In the genomic region with DNA sequence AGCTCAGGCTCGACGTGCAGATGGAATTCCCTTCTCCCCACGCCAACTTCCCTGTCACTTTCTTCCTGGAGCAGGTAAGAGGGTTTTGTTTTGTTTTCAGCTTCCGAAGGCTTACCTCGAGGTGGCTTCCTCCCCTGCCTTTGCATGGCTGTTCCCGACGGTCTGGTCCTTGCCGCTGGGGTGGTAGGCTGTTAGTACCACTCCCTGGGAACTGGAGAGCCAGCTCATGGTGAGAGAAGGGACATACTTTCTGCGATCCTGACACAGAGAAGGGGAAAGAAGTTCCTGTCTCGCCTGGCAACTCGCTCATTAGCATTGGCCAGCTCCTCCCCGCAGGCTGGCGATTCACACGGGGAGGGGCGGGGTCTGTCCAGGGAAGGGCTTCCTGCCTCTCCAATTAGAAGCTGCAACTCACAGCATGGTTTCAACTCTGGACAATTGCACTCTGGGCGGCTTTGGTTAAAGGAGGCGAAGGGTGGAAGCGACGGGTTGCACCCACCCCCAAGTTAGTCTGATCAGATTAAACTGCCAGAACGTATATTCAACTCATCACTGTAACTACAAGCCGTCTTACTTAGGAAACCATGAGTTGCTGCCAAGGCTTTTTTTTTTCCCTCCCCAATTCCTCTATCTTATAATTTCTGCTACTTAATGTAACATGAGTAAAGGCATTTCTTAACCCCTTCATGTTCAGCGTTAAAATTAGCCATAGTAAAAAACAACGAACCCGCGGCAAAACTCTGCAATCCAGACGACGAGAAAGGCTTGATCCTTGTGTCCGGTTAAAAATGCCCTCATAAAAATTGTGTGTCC, we compare ENCODE assay signal across 8 cellular contexts. TPM values are rescaled to one million over a fixed set of nuclear protein-coding genes. Genes with fewer than 3 reads are reported as not detected.
DNase-seq lines count a peak whose midpoint lies in the region; ATAC-seq, FAIRE-seq and TF ChIP-seq lines count a peak whose summit lies in the region.

TSS of gene ARHGAP18 (minus strand) at position 269 of the 813 bp plus-strand sequence. CDS start at position 228, 41 bp downstream.

- H2AFZ ChIP-seq in K562 (ENCODE audit: low read depth, low read length): peak within 1 kb of the TSS; percentile 98

- H3K9me3 ChIP-seq in HEK293 (ENCODE audit: control insufficient read depth, insufficient read depth, low read depth, low read length) (no peaks in the 10 kb centered on the region), K562 (replicated peaks; ENCODE audit: control insufficient read depth, insufficient read depth, low read depth, low read length) (no peaks in the 10 kb centered on the region), gastrocnemius medialis (no peaks in the 10 kb centered on the region)

- POLR2A ChIA-PET in HEK293 (lab: Yijun Ruan, JAX) (interaction anchor here (0.7 to 2.0 kb wide), 14 partner anchors 9 to 73 kb away, joined by 3 to 11 read pairs (median 4); no protein-coding TSS in a partner anchor), K562 (lab: Yijun Ruan, JAX) (interaction anchor here (0.6 to 4.8 kb wide), 14 partner anchors 9 to 84 kb away, joined by 3 to 36 read pairs (median 4); no protein-coding TSS in a partner anchor)

- BruUV-seq in K562 (replicated peaks; lab: Mats Ljungman, UMichigan): TSS peak; percentile 81

- FAIRE-seq in K562 (lab: Jason Lieb, UNC): peak; percentile 94

- H3K9ac ChIP-seq in K562 (ENCODE audit: insufficient read depth in 1 of 2, low read depth in 2 of 2, low read length in 2 of 2): peak within 1 kb of the TSS; percentile 75 to 92

- CTCF ChIA-PET in HEK293 (lab: Yijun Ruan, JAX) (interaction anchor here (0.5 to 5.1 kb wide), 10 partner anchors 10 to 311 kb away, joined by 3 to 17 read pairs (median 4); no protein-coding TSS in a partner anchor), K562 (lab: Yijun Ruan, JAX; ENCODE audit: low intra/inter-chr PET ratio) (interaction anchor here (0.6 kb wide), 1 partner anchor 21 kb away, joined by 3 read pairs; no protein-coding TSS in a partner anchor)

- intact Hi-C loops in K562 (cut with micrococcal nuclease) (loop anchor here (2.0 to 5.0 kb wide), 2 partner anchors 25 to 38 kb away; no protein-coding TSS in a partner anchor), gastrocnemius medialis (cut with DNase I; ENCODE audit: low total_unique reads) (loop anchor here (2.0 kb wide), 1 partner anchor 25 kb away; no protein-coding TSS in a partner anchor)

- peaks cover 4% of the 10 kb centered on the region; the same call in 1 of the 2 replicates for H4K20me1 ChIP-seq in K562 (replicated peaks; ENCODE audit: control insufficient read depth, insufficient read depth, low read length)

- H3K4me1 ChIP-seq in HEK293 (ENCODE audit: control insufficient read depth, insufficient read depth, low read length): peaks cover 3% of the 10 kb centered on the region; the same call in 1 of the 2 replicates
- peaks cover 7 to 28% of the 10 kb centered on the region in 2 experiments; a peak in 3 of 5 replicates for H3K4me1 ChIP-seq in K562 (replicated peaks in 1 of 2; ENCODE audit: control insufficient read depth in 2 of 2, insufficient read depth in 2 of 2, low read length in 2 of 2)
- H3K4me1 ChIP-seq in gastrocnemius medialis: peaks cover 20 to 46% of the 10 kb centered on the region in 2 donors

- H3K36me3 ChIP-seq in HEK293 (ENCODE audit: control insufficient read depth in 2 of 2, insufficient read depth in 1 of 2, low read length in 2 of 2): no peaks in the 10 kb centered on the region
- H3K36me3 ChIP-seq in K562 (ENCODE audit: control insufficient read depth, insufficient read depth, low read length): no peaks in the 10 kb centered on the region; the same call in 1 of the 3 replicates
- peaks cover 0 to 5% of the 10 kb centered on the region in 2 donors for H3K36me3 ChIP-seq in gastrocnemius medialis

- H3K27ac ChIP-seq in HEK293 (ENCODE audit: extremely low read depth, low read depth, low read length) (peak within 1 kb of the TSS; percentile 37), K562 (ENCODE audit: extremely low read depth, low read depth, low read length) (peak within 1 kb of the TSS; percentile 81), gastrocnemius medialis (peak within 1 kb of the TSS; percentile 83 to 92 (median 88))

- TF ChIP-seq CTCF in GM10266 (IDR thresholded peaks at IDR 0.05; ENCODE audit: control insufficient read depth, insufficient read depth, low read depth, missing control alignments) (no peak), HEK293 (tag by site-specific recombination; IDR thresholded peaks at IDR 0.05) (no peak), K562 (IDR thresholded peaks at IDR 0.05 in 2 of 3, conservative IDR thresholded peaks at IDR 0.05 in 1 of 3; ENCODE audit: insufficient read depth in 2 of 3, low read depth in 1 of 3, low read length in 3 of 3) (no peak), gastrocnemius medialis (IDR thresholded peaks at IDR 0.05 in 4 of 5, conservative IDR thresholded peaks at IDR 0.05 in 1 of 5) (no peak)

- TF ChIP-seq EP300 in K562 (IDR thresholded peaks at IDR 0.05; ENCODE audit: low read length): peak; percentile 48

- WGBS in K562 (ENCODE audit: insufficient coverage, low coverage, missing lambda C conversion rate): 1% methylated on average over 28 of the region's 28 CpGs

- peak; percentile 95 for ATAC-seq in K562
- peak; percentile 96 to 97 for ATAC-seq in gastrocnemius medialis

- peaks cover 49% of the 10 kb centered on the region for H3K79me2 ChIP-seq in K562 (ENCODE audit: control insufficient read depth, insufficient read depth, low read length)

- DNase-seq in GM10266 (ENCODE audit: extremely low spot score) (peak; percentile 71), MV-4-11 (lab: John Stamatoyannopoulos, UW) (peak; percentile 91), T1000 (lab: John Stamatoyannopoulos, UW) (peak; percentile 68), K562 (ENCODE audit: extremely low read depth in 1 of 4, low spot score in 3 of 4) (peak; percentile 76 to 98 (median 82)), iPS DF 4.7 (ENCODE audit: extremely low read depth, low spot score) (peak; percentile 53), gastrocnemius medialis (peak; percentile 93), KG1 (lab: John Stamatoyannopoulos, UW) (no peak)

- H3K4me3 ChIP-seq in HEK293 (ENCODE audit: low read depth, low read length) (peak within 1 kb of the TSS; percentile 39), K562 (peak within 1 kb of the TSS; percentile 64), gastrocnemius medialis (peak within 1 kb of the TSS; percentile 62 to 84 (median 71))

- TF ChIP-seq RAD21 in K562 (CRISPR knock-in tag; conservative IDR thresholded peaks at IDR 0.05 in 1 of 2, IDR thresholded peaks at IDR 0.05 in 1 of 2): no peak

- in situ Hi-C loops in K562 (cut with MboI): no loop called here
- in situ Hi-C loops in gastrocnemius medialis (cut with MboI; ENCODE audit: low sequenced_read_pairs in 4 of 4): no loop called here

- no peaks in the 10 kb centered on the region for H3K27me3 ChIP-seq in K562 (ENCODE audit: control insufficient read depth in 2 of 2, insufficient read depth in 2 of 2, low read length in 2 of 2)
- no peaks in the 10 kb centered on the region for H3K27me3 ChIP-seq in gastrocnemius medialis

- peak within 1 kb of the TSS; percentile 99 for H3K4me2 ChIP-seq in K562 (ENCODE audit: insufficient read depth, low read length)

- TF ChIP-seq POLR2A in K562 (conservative IDR thresholded peaks at IDR 0.05) (peak; percentile 82), gastrocnemius medialis (IDR thresholded peaks at IDR 0.05) (peak; percentile 67 to 90)

- H3K9me1 ChIP-seq in K562 (ENCODE audit: control insufficient read depth, insufficient read depth, low read length): no peaks in the 10 kb centered on the region

TF ChIP-seq in HEK293, 187 proteins besides CTCF, POLR2A, EP300 and RAD21 (continues in another document):
- TF ChIP-seq ZNF335 (tag by site-specific recombination; conservative IDR thresholded peaks at IDR 0.05): peak; percentile 48; the same call in 1 of the 2 replicates
- TF ChIP-seq KLF16 (tag by site-specific recombination; IDR thresholded peaks at IDR 0.05): 0 out of 2 replicates have a peak, but pooled peaks have one; percentile 12
- no peak for TF ChIP-seq KLF7 (tag by site-specific recombination; IDR thresholded peaks at IDR 0.05; ENCODE audit: borderline replicate concordance)
- peak; percentile 10; the same call in 1 of the 2 replicates for TF ChIP-seq ZNF558 (tag by site-specific recombination; IDR thresholded peaks at IDR 0.05)
- TF ChIP-seq KLF9 (tag by site-specific recombination; IDR thresholded peaks at IDR 0.05; ENCODE audit: low read depth): 0 out of 2 replicates have a peak, but pooled peaks have one; percentile 28
- no peak for TF ChIP-seq ZNF404 (tag by site-specific recombination; IDR thresholded peaks at IDR 0.05)

TF ChIP-seq in K562, 482 proteins besides CTCF, POLR2A, EP300 and RAD21 (continues in another document):
- no peak for TF ChIP-seq ZNF57 (CRISPR knock-in tag; IDR thresholded peaks at IDR 0.05)
- no peak for TF ChIP-seq BMI1 (IDR thresholded peaks at IDR 0.05; ENCODE audit: low read length)

RNA-seq across cellular contexts. Expression of gene ARHGAP18, which starts in this region (rescaled TPM):
- total RNA-seq in K562 (2011; cell fraction: chromatin; rRNA removed; ENCODE audit: low replicate concordance): 15.1 and 38.1 TPM in 2 replicates
- total RNA-seq in K562 (2011; cell fraction: nucleolus; rRNA removed): 9.8 and 11.2 TPM in 2 replicates
- 14.4 and 21.6 TPM in 2 replicates for total RNA-seq in K562 (2011; cell fraction: nucleoplasm; rRNA removed)
- 15.5 and 16.2 TPM in 2 replicates for total RNA-seq in K562 (2014; rRNA removed)
- total RNA-seq in K562 (2014; rRNA removed; fragmentation: Illumina TruSeq; extraction: Trizol): 29.7 and 33.9 TPM in 2 replicates
- 21.6 and 24.3 TPM in 2 replicates for total RNA-seq in K562 (2015; rRNA removed; fragmentation: Illumina TruSeq; extraction: Trizol)
- total RNA-seq in K562 (2021): 18.4 and 21.1 TPM in 2 replicates
- 25.6 and 25.8 TPM in 2 replicates for polyA plus RNA-seq in K562 (2011; rRNA removed)
- 4.0 and 10.9 TPM in 2 replicates for polyA plus RNA-seq in K562 (2011; cell fraction: cytosol; rRNA removed)
- 7.1 and 10.8 TPM in 2 replicates for polyA plus RNA-seq in K562 (2011; cell fraction: nucleus; rRNA removed)
- polyA plus RNA-seq in K562 (2012): 14.6 and 19.2 TPM in 2 replicates
- polyA plus RNA-seq in K562 (2014; fragmentation: Illumina TruSeq; extraction: Trizol): 20.2 and 22.0 TPM in 2 replicates
- polyA plus RNA-seq in K562 (2014; fragmentation: Nextera tagmentation; extraction: Ambion mirVana): 10 to 100 TPM; 17.8 to 19.0 TPM
- polyA plus RNA-seq in K562 (2014; rRNA removed): 11.8 and 13.3 TPM in 2 replicates
- polyA minus RNA-seq in K562 (2011; rRNA and poly(A)+ RNA removed): 38.4 and 50.9 TPM in 2 replicates
- polyA minus RNA-seq in K562 (2011; cell fraction: cytosol; rRNA and poly(A)+ RNA removed): 16.6 and 20.7 TPM in 2 replicates
- polyA minus RNA-seq in K562 (2011; cell fraction: nucleus; rRNA and poly(A)+ RNA removed): 13.2 and 34.0 TPM in 2 replicates
- 1 to 10 TPM; 5.2 to 9.2 (median 6.5) TPM for total RNA-seq in gastrocnemius medialis

Comparison
In these comparisons a context has a peak if more than half of its experiments do, and no peak if none do; other contexts are left out.
1. H3K27ac ChIP-seq: peak in every context shown above with its lines; median percentile 88 in gastrocnemius medialis; 81 in K562; 37 in HEK293.